1 cellular context compared by ENCODE assay signal in genomic region chr18:5461056-5461455, GRCh38.
TF ChIP-seq lines count a peak whose summit lies in the region.

No MANE protein-coding gene starts in this region.

TF ChIP-seq in GM23338, 12 proteins besides CTCF, POLR2A, EP300 and RAD21:
- TF ChIP-seq ETS1 (IDR thresholded peaks at IDR 0.05): no peak
- no peak for TF ChIP-seq EZH2phosphoT487 (IDR thresholded peaks at IDR 0.05; ENCODE audit: unreplicated experiment)
- TF ChIP-seq JUNB (IDR thresholded peaks at IDR 0.05; ENCODE audit: unreplicated experiment): no peak
- TF ChIP-seq, protein P1, sequence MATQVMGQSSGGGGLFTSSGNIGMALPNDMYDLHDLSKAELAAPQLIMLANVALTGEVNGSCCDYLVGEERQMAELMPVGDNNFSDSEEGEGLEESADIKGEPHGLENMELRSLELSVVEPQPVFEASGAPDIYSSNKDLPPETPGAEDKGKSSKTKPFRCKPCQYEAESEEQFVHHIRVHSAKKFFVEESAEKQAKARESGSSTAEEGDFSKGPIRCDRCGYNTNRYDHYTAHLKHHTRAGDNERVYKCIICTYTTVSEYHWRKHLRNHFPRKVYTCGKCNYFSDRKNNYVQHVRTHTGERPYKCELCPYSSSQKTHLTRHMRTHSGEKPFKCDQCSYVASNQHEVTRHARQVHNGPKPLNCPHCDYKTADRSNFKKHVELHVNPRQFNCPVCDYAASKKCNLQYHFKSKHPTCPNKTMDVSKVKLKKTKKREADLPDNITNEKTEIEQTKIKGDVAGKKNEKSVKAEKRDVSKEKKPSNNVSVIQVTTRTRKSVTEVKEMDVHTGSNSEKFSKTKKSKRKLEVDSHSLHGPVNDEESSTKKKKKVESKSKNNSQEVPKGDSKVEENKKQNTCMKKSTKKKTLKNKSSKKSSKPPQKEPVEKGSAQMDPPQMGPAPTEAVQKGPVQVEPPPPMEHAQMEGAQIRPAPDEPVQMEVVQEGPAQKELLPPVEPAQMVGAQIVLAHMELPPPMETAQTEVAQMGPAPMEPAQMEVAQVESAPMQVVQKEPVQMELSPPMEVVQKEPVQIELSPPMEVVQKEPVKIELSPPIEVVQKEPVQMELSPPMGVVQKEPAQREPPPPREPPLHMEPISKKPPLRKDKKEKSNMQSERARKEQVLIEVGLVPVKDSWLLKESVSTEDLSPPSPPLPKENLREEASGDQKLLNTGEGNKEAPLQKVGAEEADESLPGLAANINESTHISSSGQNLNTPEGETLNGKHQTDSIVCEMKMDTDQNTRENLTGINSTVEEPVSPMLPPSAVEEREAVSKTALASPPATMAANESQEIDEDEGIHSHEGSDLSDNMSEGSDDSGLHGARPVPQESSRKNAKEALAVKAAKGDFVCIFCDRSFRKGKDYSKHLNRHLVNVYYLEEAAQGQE (IDR thresholded peaks at IDR 0.05; ENCODE audit: unreplicated experiment): no peak
- TF ChIP-seq ZNF331 (CRISPR knock-in tag; IDR thresholded peaks at IDR 0.05; ENCODE audit: low read depth): no peak
- no peak for TF ChIP-seq ZNF462 (CRISPR knock-in tag; IDR thresholded peaks at IDR 0.05)
- no peak for TF ChIP-seq ZNF114 (CRISPR knock-in tag; IDR thresholded peaks at IDR 0.05)
- no peak for TF ChIP-seq STAT1 (IDR thresholded peaks at IDR 0.05; ENCODE audit: unreplicated experiment)
- TF ChIP-seq NANOG (IDR thresholded peaks at IDR 0.05; ENCODE audit: borderline replicate concordance): no peak
- TF ChIP-seq POLR2AphosphoS5 (IDR thresholded peaks at IDR 0.05; ENCODE audit: low read depth): no peak
- TF ChIP-seq EZH2 (IDR thresholded peaks at IDR 0.05; ENCODE audit: low read depth, unreplicated experiment): no peak
- TF ChIP-seq CREB1 (CRISPR knock-in tag; IDR thresholded peaks at IDR 0.05; ENCODE audit: low read depth): no peak
TF ChIP-seq in GM23338: peak in this region for 0.
